ENCODE assay signal across 12 cellular contexts in genomic region chr5:127865273-127865672, GRCh38.
A peak's percentile ranks its signal among the peaks of the same experiment; 100 is the strongest.
DNase-seq lines count a peak whose midpoint lies in the region; ATAC-seq and TF ChIP-seq lines count a peak whose summit lies in the region.
"Had no signal": no experiment of that assay in that cellular context is flagged by ENCODE, and none has a peak within 500 bp of the region (broad histone marks: within the 10 kb centered on the region; RNA-seq: fewer than 3 reads in every experiment).

No MANE protein-coding gene starts in this region.

- ATAC-seq in GM21360 (IDR thresholded peaks at IDR 0.05; ENCODE audit: unreplicated experiment), result peak; percentile 41
- ATAC-seq in HG03378 (IDR thresholded peaks at IDR 0.05; ENCODE audit: unreplicated experiment), result peak; percentile 48
- ATAC-seq in HG02970 (IDR thresholded peaks at IDR 0.05; ENCODE audit: low FRiP score, unreplicated experiment), result no peak
- ATAC-seq: naive thymus-derived CD8-positive, alpha-beta T cell; sciatic nerve had no signal

- H3K27me3 ChIP-seq in kidney epithelial cell (ENCODE audit: control insufficient read depth, insufficient read depth, low read length), result no peaks in the 10 kb centered on the region

- peak; percentile 11; the same call in 1 of the 2 replicates for TF ChIP-seq CTCF in GM12875 (IDR thresholded peaks at IDR 0.05; ENCODE audit: borderline replicate concordance, insufficient read depth, low read depth, low read length)
- peak; percentile 33 for TF ChIP-seq CTCF in kidney epithelial cell (IDR thresholded peaks at IDR 0.05; ENCODE audit: insufficient read depth, low read length, poor library complexity, severe bottlenecking)

- no peaks in the 10 kb centered on the region for H3K36me3 ChIP-seq in kidney epithelial cell (ENCODE audit: control insufficient read depth, insufficient read depth, low read length)

- in situ Hi-C loops in G401 (cut with HindIII; ENCODE audit: low sequenced_read_pairs), result no loop called here

- DNase-seq in kidney epithelial cell (ENCODE audit: low read depth), result no peak
- no peak for DNase-seq in G401 (ENCODE audit: low spot score)
- DNase-seq in cortex of kidney (lab: John Stamatoyannopoulos, UW), result no peak
- no peak for DNase-seq in COR-L47 (lab: John Stamatoyannopoulos, UW)
- DNase-seq: activated CD4-positive, CD25-positive, alpha-beta regulatory T cell; naive thymus-derived CD8-positive, alpha-beta T cell; NCI-H1930 had no signal

- H3K4me3 ChIP-seq in GM12875 (ENCODE audit: low read depth, low read length) (no peak overlapping the region), kidney epithelial cell (ENCODE audit: low read depth, low read length) (no peak overlapping the region)
